Comparison of ENCODE assay signal across 8 cellular contexts in the genomic region with DNA sequence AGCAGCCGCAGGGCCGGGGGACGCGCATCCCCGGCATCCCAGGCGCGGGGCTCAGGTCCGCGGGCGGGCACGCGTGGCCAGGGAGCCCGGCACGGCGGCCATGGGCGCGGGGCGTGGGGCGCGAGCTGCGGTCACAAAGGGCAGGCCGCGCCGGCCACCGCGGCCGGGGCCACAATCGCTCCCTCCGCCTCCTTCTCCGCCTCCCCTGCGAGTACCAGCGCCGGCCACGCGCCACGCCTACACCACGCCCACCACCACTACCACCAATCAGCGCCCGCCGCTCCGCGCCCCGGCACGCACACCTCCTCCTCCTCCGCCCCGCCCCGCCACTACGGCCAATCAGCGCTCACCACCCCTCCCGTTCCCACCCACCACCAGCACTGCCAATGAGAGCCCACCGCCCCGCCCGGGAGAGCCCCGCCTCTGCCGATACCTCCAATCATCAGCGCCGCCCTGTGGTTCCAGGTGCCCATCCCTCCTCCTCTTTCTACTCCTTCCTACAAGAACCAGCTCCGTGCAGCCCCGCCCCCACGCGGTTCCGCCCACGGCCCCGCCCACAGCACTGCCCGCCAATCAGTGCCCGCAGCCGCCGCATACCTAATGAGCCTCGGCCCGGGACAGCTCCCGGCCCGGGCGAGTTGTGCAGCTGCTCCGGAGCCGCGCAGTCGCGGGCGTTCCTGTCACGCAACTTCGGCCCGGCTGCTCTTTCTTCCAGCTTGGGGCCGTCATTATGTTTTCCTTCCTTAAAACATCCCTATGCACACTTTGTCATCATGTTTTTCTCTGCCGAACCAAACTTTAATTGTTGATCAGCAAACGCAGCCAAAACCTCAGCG. TPM values are rescaled to one million over a fixed set of nuclear protein-coding genes. Genes with fewer than 3 reads are reported as not detected.
DNase-seq lines count a peak whose midpoint lies in the region; TF ChIP-seq lines count a peak whose summit lies in the region.

A gene (minus strand): TSS at position 213 of the 836 bp plus-strand sequence. CDS start 232 bp downstream, outside the sequence.

- peak within 1 kb of the TSS; percentile 87 for H3K4me2 ChIP-seq in MM.1S (ENCODE audit: low read depth, low read length)

- intact Hi-C loops in stomach (cut with DNase I; ENCODE audit: low total_unique reads) = no loop called here

- H3K36me3 Mint-ChIP-seq in neural crest cell (ENCODE audit: low read depth) = no peaks in the 10 kb centered on the region

- H2AFZ ChIP-seq in MM.1S (ENCODE audit: low read length) = peak within 1 kb of the TSS; percentile 74

- H3K9me3 ChIP-seq in MM.1S (replicated peaks; ENCODE audit: insufficient read depth, low read length) (no peaks in the 10 kb centered on the region), stomach (no peaks in the 10 kb centered on the region)

- H3K9ac ChIP-seq in MM.1S (ENCODE audit: low read length) = peak within 1 kb of the TSS; percentile 72

- TF ChIP-seq CTCF in MM.1S (IDR thresholded peaks at IDR 0.05; ENCODE audit: low read length) (no peak), foreskin fibroblast (IDR thresholded peaks at IDR 0.05; ENCODE audit: low read depth, low read length) (no peak), neural crest cell (conservative IDR thresholded peaks at IDR 0.05) (no peak), stomach (IDR thresholded peaks at IDR 0.05) (peak in 2 of 7 experiments; percentile 6 to 22)

- H3K4me3 Mint-ChIP-seq in neural crest cell = peak within 1 kb of the TSS; percentile 94

- DNase-seq in GDM1 (lab: John Stamatoyannopoulos, UW) = peak; percentile 99
- peak; percentile 99 for DNase-seq in HCEC 1CT
- peak; percentile 92 for DNase-seq in MM.1S
- DNase-seq in SIG-M5 treated with dmso at 0.1 percent for 504 hours (lab: John Stamatoyannopoulos, UW; ENCODE audit: unreplicated experiment) = peak; percentile 95
- peak; percentile 99 to 100 (median 99) for DNase-seq in activated naive CD4-positive, alpha-beta T cell (lab: John Stamatoyannopoulos, UW)
- DNase-seq in foreskin fibroblast = peak; percentile 100
- peak; percentile 100 for DNase-seq in neural crest cell (ENCODE audit: low read depth, low spot score)
- peak; percentile 100 for DNase-seq in stomach

- peaks cover 3% of the 10 kb centered on the region for H3K27me3 Mint-ChIP-seq in neural crest cell (ENCODE audit: low read depth)

- no peaks in the 10 kb centered on the region for H3K79me2 ChIP-seq in MM.1S (ENCODE audit: low read length)

- H3K4me1 ChIP-seq in MM.1S (ENCODE audit: low read length) (peaks cover 33% of the 10 kb centered on the region), stomach (peaks cover 32 to 56% (median 41%) of the 10 kb centered on the region in 4 donors)

- H3K36me3 ChIP-seq in MM.1S (replicated peaks; ENCODE audit: insufficient read depth, low read length) (no peaks in the 10 kb centered on the region), stomach (no peaks in the 10 kb centered on the region)

- no peak for TF ChIP-seq EP300 in stomach (IDR thresholded peaks at IDR 0.05)

- H3K4me3 ChIP-seq in MM.1S (ENCODE audit: low read length) (peak within 1 kb of the TSS; percentile 74), foreskin fibroblast (ENCODE audit: low read depth in 1 of 2, low read length in 2 of 2) (peak within 1 kb of the TSS; percentile 83), stomach (peak within 1 kb of the TSS; percentile 64 to 92 (median 82))

- peaks cover 40% of the 10 kb centered on the region for H3K4me1 Mint-ChIP-seq in neural crest cell

- no peaks in the 10 kb centered on the region for H3K9me2 ChIP-seq in MM.1S (replicated peaks; ENCODE audit: insufficient read depth, low read length)

- 0 to 1% (median 0%) methylated on average over 33 to 86 of the region's 86 CpGs for WGBS in stomach, 5 donors

- no peaks in the 10 kb centered on the region for H3K9me3 Mint-ChIP-seq in neural crest cell

- peak within 1 kb of the TSS; percentile 93 for H3K27ac ChIP-seq in MM.1S (ENCODE audit: low read length)
- H3K27ac ChIP-seq in stomach = peak within 1 kb of the TSS; percentile 90 to 96 (median 93)

- no peaks in the 10 kb centered on the region for H3K27me3 ChIP-seq in MM.1S (replicated peaks; ENCODE audit: insufficient read depth, low read length)
- no peaks in the 10 kb centered on the region for H3K27me3 ChIP-seq in stomach

- no peaks in the 10 kb centered on the region for H4K20me1 ChIP-seq in MM.1S (ENCODE audit: insufficient read depth, low read length)

- TF ChIP-seq POLR2A in stomach (IDR thresholded peaks at IDR 0.05) = peak in 2 of 4 donors; percentile 47 to 70

- peaks cover 23% of the 10 kb centered on the region for H3F3A ChIP-seq in MM.1S (ENCODE audit: insufficient read depth, low read length)

- H3K27ac Mint-ChIP-seq in neural crest cell (ENCODE audit: unreplicated experiment) = peak within 1 kb of the TSS; percentile 99

RNA-seq across cellular contexts. Expression of the gene that starts here (rescaled TPM):
- 32.6 and 33.7 TPM in 2 replicates for total RNA-seq in neural crest cell
- total RNA-seq in stomach = 100 to 1,000 TPM in 1 of 5 donors, 10 to 100 TPM in 4; 35.1 to 150 (median 85.2) TPM
- 10 to 100 TPM; 10.9 to 60.2 (median 58.0) TPM for polyA plus RNA-seq in stomach

Comparison
In these comparisons a context has a peak if more than half of its experiments do, and no peak if none do; other contexts are left out.
1. Peak in every context shown above with its lines: DNase-seq, H3K4me3 ChIP-seq and H3K27ac ChIP-seq.